Comparison of ENCODE assay signal across 10 cellular contexts in genomic region chr1:77513839-77514763, GRCh38.
DNase-seq lines count a peak whose midpoint lies in the region; ATAC-seq and TF ChIP-seq lines count a peak whose summit lies in the region.
"Had no signal": no experiment of that assay in that cellular context is flagged by ENCODE, and none has a peak within 500 bp of the region (broad histone marks: within the 10 kb centered on the region; RNA-seq: fewer than 3 reads in every experiment).

No MANE protein-coding gene starts in this region.

- DNase-seq in HFF-Myc (ENCODE audit: extremely low read depth, low read depth) = peak; percentile 73
- DNase-seq in mammary epithelial cell = peak; percentile 32
- peak; percentile 38 for DNase-seq in iPS-NIHi11 (ENCODE audit: low spot score)
- DNase-seq in naive thymus-derived CD8-positive, alpha-beta T cell = no peak
- DNase-seq in activated CD4-positive, alpha-beta T cell treated with anti-CD3 and anti-CD28 coated beads, Interleukin-2, amount 50 U/mL, for 4 hours = no peak
- no peak for DNase-seq in SKM-1 (lab: John Stamatoyannopoulos, UW; ENCODE audit: unreplicated experiment)
- no peak for DNase-seq in RWPE1 (ENCODE audit: low spot score)
- DNase-seq: activated CD4-positive, alpha-beta memory T cell treated with anti-CD3 and anti-CD28 coated beads, Interleukin-2, amount 10 ng/mL, durations not matched to agents 7 days and 5 days; NCI-H446 treated with DMSO at 0.1 percent for 48 hours had no signal

- ATAC-seq in naive thymus-derived CD8-positive, alpha-beta T cell = no peak

- H3K79me2 ChIP-seq in mammary epithelial cell (ENCODE audit: insufficient read depth, low read length) = no peaks in the 10 kb centered on the region

- no peaks in the 10 kb centered on the region for H4K20me1 ChIP-seq in mammary epithelial cell (ENCODE audit: insufficient read depth, low read length)

- POLR2A ChIA-PET in naive thymus-derived CD8-positive, alpha-beta T cell (lab: Charles Lee) = no interaction called here
- POLR2A ChIA-PET in RWPE1 (lab: Yijun Ruan, JAX; ENCODE audit: low non-redundant PET) = no interaction called here

- H2AFZ ChIP-seq in mammary epithelial cell (ENCODE audit: low read depth, low read length) = peak overlapping the region; percentile 80

- H3K9ac ChIP-seq in mammary epithelial cell (ENCODE audit: insufficient read depth, low read length) (no peak overlapping the region), skeletal muscle satellite cell (ENCODE audit: low read depth, low read length) (peak overlapping the region; percentile 92)

- no peaks in the 10 kb centered on the region for H3K27me3 ChIP-seq in mammary epithelial cell (ENCODE audit: insufficient read depth, low read length)
- no peaks in the 10 kb centered on the region for H3K27me3 ChIP-seq in skeletal muscle satellite cell (ENCODE audit: control insufficient read depth, insufficient read depth, low read length)

- in situ Hi-C loops in mammary epithelial cell (cut with MboI; ENCODE audit: low sequenced_read_pairs in 2 of 2) = no loop called here

- H3K4me3 Mint-ChIP-seq in naive thymus-derived CD8-positive, alpha-beta T cell = no peak overlapping the region
- H3K4me3 Mint-ChIP-seq: activated CD4-positive, alpha-beta memory T cell treated with anti-CD3 and anti-CD28 coated beads, Interleukin-2, amount 10 ng/mL, durations not matched to agents 7 days and 5 days had no signal

- WGBS in mammary epithelial cell (ENCODE audit: low coverage, missing lambda C conversion rate) = 47% methylated on average over 17 of the region's 17 CpGs

- no peaks in the 10 kb centered on the region for H3K9me3 ChIP-seq in mammary epithelial cell (replicated peaks; ENCODE audit: insufficient read depth, low read length)
- H3K9me3 ChIP-seq in skeletal muscle satellite cell (replicated peaks; ENCODE audit: low read length) = no peaks in the 10 kb centered on the region

- peaks cover 0 to 23% (median 9%) of the 10 kb centered on the region in 9 donors for H3K9me3 Mint-ChIP-seq in naive thymus-derived CD8-positive, alpha-beta T cell

- peak overlapping the region; percentile 49 for H3K4me2 ChIP-seq in mammary epithelial cell (ENCODE audit: insufficient read depth, low read depth, low read length)
- peak overlapping the region; percentile 70 for H3K4me2 ChIP-seq in skeletal muscle satellite cell (ENCODE audit: low read length)

- H3K36me3 Mint-ChIP-seq in naive thymus-derived CD8-positive, alpha-beta T cell = peaks cover 11 to 36% (median 23%) of the 10 kb centered on the region in 3 donors

- H3K36me3 ChIP-seq in mammary epithelial cell (ENCODE audit: insufficient read depth, low read length) (no peaks in the 10 kb centered on the region), skeletal muscle satellite cell (ENCODE audit: insufficient read depth, low read length) (peaks cover 11% of the 10 kb centered on the region)

- H3K27ac ChIP-seq in mammary epithelial cell (ENCODE audit: insufficient read depth, low read depth, low read length) = no peak overlapping the region
- no peak overlapping the region for H3K27ac ChIP-seq in RWPE1

- dilution Hi-C loops in mammary epithelial cell (cut with HindIII; ENCODE audit: low sequenced_read_pairs) = no loop called here

- intact Hi-C loops in mammary epithelial cell (cut with micrococcal nuclease) = loop anchor here (2.0 kb wide), 1 partner anchor 17 kb away; no protein-coding TSS in a partner anchor

- H3K27me3 Mint-ChIP-seq in naive thymus-derived CD8-positive, alpha-beta T cell = no peaks in the 10 kb centered on the region
- H3K27me3 Mint-ChIP-seq: activated CD4-positive, alpha-beta memory T cell treated with anti-CD3 and anti-CD28 coated beads, Interleukin-2, amount 10 ng/mL, durations not matched to agents 7 days and 5 days had no signal

- H3K4me1 Mint-ChIP-seq in naive thymus-derived CD8-positive, alpha-beta T cell = peaks cover 0 to 8% (median 7%) of the 10 kb centered on the region in 4 donors
- H3K4me1 Mint-ChIP-seq: activated CD4-positive, alpha-beta memory T cell treated with anti-CD3 and anti-CD28 coated beads, Interleukin-2, amount 10 ng/mL, durations not matched to agents 7 days and 5 days had no signal

- H3K4me1 ChIP-seq in mammary epithelial cell (ENCODE audit: insufficient read depth, low read length) (peaks cover 30% of the 10 kb centered on the region), skeletal muscle satellite cell (ENCODE audit: control insufficient read depth, insufficient read depth, low read length) (peaks cover 65% of the 10 kb centered on the region)

- TF ChIP-seq CTCF in HFF-Myc (IDR thresholded peaks at IDR 0.05; ENCODE audit: low read depth, low read length, missing control alignments) (no peak), mammary epithelial cell (conservative IDR thresholded peaks at IDR 0.05 in 1 of 2, IDR thresholded peaks at IDR 0.05 in 1 of 2; ENCODE audit: extremely low read depth in 1 of 2, insufficient read depth in 1 of 2, low read depth in 1 of 2, low read length in 2 of 2) (no peak), RWPE1 (conservative IDR thresholded peaks at IDR 0.05; ENCODE audit: low read depth) (no peak)

- H3K27ac Mint-ChIP-seq in naive thymus-derived CD8-positive, alpha-beta T cell = no peak overlapping the region
- H3K27ac Mint-ChIP-seq: activated CD4-positive, alpha-beta memory T cell treated with anti-CD3 and anti-CD28 coated beads, Interleukin-2, amount 10 ng/mL, durations not matched to agents 7 days and 5 days had no signal

- BruUV-seq in mammary epithelial cell (replicated peaks; lab: Mats Ljungman, UMichigan) = no TSS peak

- H3K4me3 ChIP-seq in HFF-Myc (replicated peaks; ENCODE audit: low read depth, low read length) (no peak overlapping the region), mammary epithelial cell (replicated peaks in 1 of 3; ENCODE audit: insufficient read depth in 1 of 3, low read depth in 2 of 3, low read length in 3 of 3) (no peak overlapping the region), skeletal muscle satellite cell (ENCODE audit: low read length) (peak overlapping the region; percentile 4)

- CTCF ChIA-PET in mammary epithelial cell (lab: Charles Lee; ENCODE audit: low non-redundant PET) (no interaction called here), RWPE1 (lab: Yijun Ruan, JAX) (no interaction called here)

Comparison
In these comparisons a context has a peak if more than half of its experiments do, and no peak if none do; other contexts are left out.
1. DNase-seq: peak in HFF-Myc (single experiment), mammary epithelial cell (single experiment) and iPS-NIHi11 (single experiment); none in naive thymus-derived CD8-positive, alpha-beta T cell (0 of 10), activated CD4-positive, alpha-beta T cell treated with anti-CD3 and anti-CD28 coated beads, Interleukin-2, amount 50 U/mL, for 4 hours (0 of 2), SKM-1 (single experiment) and RWPE1 (single experiment).